ENCODE assay signal across 2 cellular contexts in the genomic region with DNA sequence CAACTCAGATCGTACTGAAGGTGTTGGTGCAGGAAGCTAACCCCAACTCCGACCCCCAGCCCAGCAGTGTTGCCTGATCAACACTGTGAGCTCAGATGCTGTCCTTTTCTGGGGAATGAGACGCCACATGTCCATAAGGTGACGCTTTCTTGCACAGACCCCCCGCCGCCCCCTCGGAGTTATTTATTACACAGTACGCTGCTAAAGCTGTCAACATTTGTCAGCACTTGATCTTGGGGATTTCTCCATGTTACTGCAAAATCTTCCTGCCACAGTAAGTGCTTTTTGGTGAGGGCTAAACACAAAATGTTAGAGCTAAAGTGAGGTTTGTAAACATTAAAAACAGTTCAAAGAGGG.
A peak's percentile ranks its signal among the peaks of the same experiment; 100 is the strongest.
TF ChIP-seq lines count a peak whose summit lies in the region.

No MANE protein-coding gene starts in this region.

TF ChIP-seq in HEK293T, 16 proteins besides CTCF, POLR2A, EP300 and RAD21 (continued from another document):
- TF ChIP-seq, protein P1, sequence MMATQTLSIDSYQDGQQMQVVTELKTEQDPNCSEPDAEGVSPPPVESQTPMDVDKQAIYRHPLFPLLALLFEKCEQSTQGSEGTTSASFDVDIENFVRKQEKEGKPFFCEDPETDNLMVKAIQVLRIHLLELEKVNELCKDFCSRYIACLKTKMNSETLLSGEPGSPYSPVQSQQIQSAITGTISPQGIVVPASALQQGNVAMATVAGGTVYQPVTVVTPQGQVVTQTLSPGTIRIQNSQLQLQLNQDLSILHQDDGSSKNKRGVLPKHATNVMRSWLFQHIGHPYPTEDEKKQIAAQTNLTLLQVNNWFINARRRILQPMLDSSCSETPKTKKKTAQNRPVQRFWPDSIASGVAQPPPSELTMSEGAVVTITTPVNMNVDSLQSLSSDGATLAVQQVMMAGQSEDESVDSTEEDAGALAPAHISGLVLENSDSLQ (IDR thresholded peaks at IDR 0.05), result peak; percentile 84

TF ChIP-seq in WTC11, 78 proteins besides CTCF, POLR2A, EP300 and RAD21:
- TF ChIP-seq, protein P2, sequence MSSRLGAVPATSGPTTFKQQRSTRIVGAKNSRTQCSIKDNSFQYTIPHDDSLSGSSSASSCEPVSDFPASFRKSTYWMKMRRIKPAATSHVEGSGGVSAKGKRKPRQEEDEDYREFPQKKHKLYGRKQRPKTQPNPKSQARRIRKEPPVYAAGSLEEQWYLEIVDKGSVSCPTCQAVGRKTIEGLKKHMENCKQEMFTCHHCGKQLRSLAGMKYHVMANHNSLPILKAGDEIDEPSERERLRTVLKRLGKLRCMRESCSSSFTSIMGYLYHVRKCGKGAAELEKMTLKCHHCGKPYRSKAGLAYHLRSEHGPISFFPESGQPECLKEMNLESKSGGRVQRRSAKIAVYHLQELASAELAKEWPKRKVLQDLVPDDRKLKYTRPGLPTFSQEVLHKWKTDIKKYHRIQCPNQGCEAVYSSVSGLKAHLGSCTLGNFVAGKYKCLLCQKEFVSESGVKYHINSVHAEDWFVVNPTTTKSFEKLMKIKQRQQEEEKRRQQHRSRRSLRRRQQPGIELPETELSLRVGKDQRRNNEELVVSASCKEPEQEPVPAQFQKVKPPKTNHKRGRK (CRISPR knock-in tag; IDR thresholded peaks at IDR 0.05; ENCODE audit: borderline replicate concordance), result no peak
- no peak for TF ChIP-seq ZBTB21 (CRISPR knock-in tag; IDR thresholded peaks at IDR 0.05; ENCODE audit: borderline replicate concordance)
TF ChIP-seq in WTC11: peak in this region for 0.
